In the genomic region with DNA sequence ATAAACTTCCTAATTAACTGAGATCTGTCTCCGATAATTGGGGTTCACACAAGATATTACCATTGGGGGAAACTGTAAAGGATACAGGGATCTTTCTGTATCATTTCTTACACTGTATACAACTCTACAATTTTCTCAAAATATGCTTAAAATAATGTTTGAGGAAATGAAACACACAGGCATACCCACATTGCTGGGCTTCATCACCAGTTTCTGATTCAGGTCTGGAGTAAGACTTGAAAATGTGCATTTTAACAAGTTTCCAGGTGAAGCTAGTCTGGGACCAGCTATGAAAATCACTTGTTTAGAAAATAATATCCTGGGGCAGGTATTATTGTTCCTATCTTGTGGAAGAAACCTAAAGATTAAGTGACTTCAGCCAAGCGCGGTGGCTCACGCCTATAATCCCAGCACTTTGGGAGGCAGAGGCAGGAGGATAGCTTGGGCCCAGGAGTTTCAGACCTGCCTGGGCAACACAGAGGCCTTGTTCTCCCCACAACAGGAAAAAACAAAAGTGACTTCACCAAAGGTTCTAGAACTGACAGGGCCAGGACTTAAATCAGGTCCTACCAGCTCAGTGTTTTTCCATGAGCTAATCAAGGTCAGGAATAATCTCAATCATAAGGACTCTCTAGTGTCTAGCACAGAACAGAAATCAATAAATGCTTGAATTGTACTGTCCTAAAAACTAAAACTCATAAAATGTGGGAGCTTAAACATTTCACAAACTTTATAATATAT, we compare ENCODE assay signal across 24 cellular contexts. TPM values are rescaled to one million over a fixed set of nuclear protein-coding genes. Genes with fewer than 3 reads are reported as not detected.
DNase-seq lines count a peak whose midpoint lies in the region; ATAC-seq, FAIRE-seq and TF ChIP-seq lines count a peak whose summit lies in the region.
"Had no signal": no experiment of that assay in that cellular context is flagged by ENCODE, and none has a peak within 500 bp of the region (broad histone marks: within the 10 kb centered on the region; RNA-seq: fewer than 3 reads in every experiment).

No MANE protein-coding gene starts in this region.

- peaks cover 63% of the 10 kb centered on the region for H3K4me1 ChIP-seq in HUES64 (ENCODE audit: insufficient read depth, low read length)
- H3K4me1 ChIP-seq in body of pancreas, result peaks cover 25% of the 10 kb centered on the region

- ATAC-seq in body of pancreas (peak; percentile 84), GM19351 (IDR thresholded peaks at IDR 0.05; ENCODE audit: unreplicated experiment) (no peak)
- ATAC-seq: foreskin keratinocyte; naive thymus-derived CD8-positive, alpha-beta T cell; sciatic nerve had no signal

- peaks cover 7% of the 10 kb centered on the region for H3K27me3 Mint-ChIP-seq in nephron progenitor cell (ENCODE audit: low read depth, poor library complexity)
- H3K27me3 Mint-ChIP-seq in activated T-helper 1 cell treated with anti-CD3 and anti-CD28 coated beads, Interleukin-12 subunit alpha, Interleukin-12 subunit beta, Interleukin-2, Interleukin-4 antibody, amounts not matched to agents 30 ng/mL and 10 ng/mL and 1 ng/mL, durations not matched to agents 14 hours and 24 hours and 36 hours (ENCODE audit: insufficient read depth), result peaks cover 10% of the 10 kb centered on the region
- H3K27me3 Mint-ChIP-seq: CD4-positive, alpha-beta memory T cell; memory B cell; naive thymus-derived CD8-positive, alpha-beta T cell had no signal

- peak overlapping the region; percentile 62 for H3K9ac ChIP-seq in HUES64 (ENCODE audit: low read depth, low read length)

- no peak for TF ChIP-seq CTCF in body of pancreas (IDR thresholded peaks at IDR 0.05)
- TF ChIP-seq CTCF in nephron progenitor cell (IDR thresholded peaks at IDR 0.05), result no peak

- intact Hi-C loops in body of pancreas (cut with DNase I), result no loop called here
- intact Hi-C loops in activated T-helper 1 cell treated with anti-CD3 and anti-CD28 coated beads, Interleukin-12 subunit alpha, Interleukin-12 subunit beta, Interleukin-2, Interleukin-4 antibody, amounts not matched to agents 30 ng/mL and 10 ng/mL and 1 ng/mL, durations not matched to agents 14 hours and 24 hours and 36 hours (cut with micrococcal nuclease), result no loop called here

- H3K9me3 ChIP-seq in HUES64 (ENCODE audit: insufficient read depth, low read depth, low read length) (no peaks in the 10 kb centered on the region), body of pancreas (peaks cover 0 to 2% (median 0%) of the 10 kb centered on the region in 3 donors)
- H3K9me3 ChIP-seq: ovary had no signal

- H3K36me3 ChIP-seq in HUES64 (ENCODE audit: insufficient read depth, low read length) (peaks cover 32% of the 10 kb centered on the region), body of pancreas (replicated peaks in 1 of 2; ENCODE audit: insufficient read depth in 1 of 2, low read depth in 2 of 2) (peaks cover 0 to 8% of the 10 kb centered on the region in 2 donors)
- H3K36me3 ChIP-seq: ovary had no signal

- H3K9me3 Mint-ChIP-seq in nephron progenitor cell, result no peaks in the 10 kb centered on the region
- H3K9me3 Mint-ChIP-seq in activated T-helper 1 cell treated with anti-CD3 and anti-CD28 coated beads, Interleukin-12 subunit alpha, Interleukin-12 subunit beta, Interleukin-2, Interleukin-4 antibody, amounts not matched to agents 30 ng/mL and 10 ng/mL and 1 ng/mL, durations not matched to agents 14 hours and 24 hours and 36 hours, result no peaks in the 10 kb centered on the region
- H3K9me3 Mint-ChIP-seq: CD4-positive, alpha-beta memory T cell; memory B cell; naive thymus-derived CD8-positive, alpha-beta T cell had no signal

- H3K27me3 ChIP-seq in HUES64 (ENCODE audit: insufficient read depth, low read length) (no peaks in the 10 kb centered on the region), body of pancreas (no peaks in the 10 kb centered on the region)
- H3K27me3 ChIP-seq: foreskin keratinocyte, ovary had no signal

- WGBS in HUES64, result 84% methylated on average over 4 of the region's 4 CpGs
- 88 to 100% methylated on average over 4 of the region's 4 CpGs for WGBS in body of pancreas, 2 donors

- H3K4me3 ChIP-seq in HUES64 (ENCODE audit: low read length) (no peak overlapping the region), body of pancreas (no peak overlapping the region)
- H3K4me3 ChIP-seq: ovary had no signal

- DNase-seq in body of pancreas (peak in 2 of 4 donors; percentile 22 to 28), nephron progenitor cell (no peak), NOMO-1 treated with DMSO at 0.1 percent for 48 hours (lab: John Stamatoyannopoulos, UW; ENCODE audit: unreplicated experiment) (no peak), NCI-H1092 treated with DMSO at 0.1 percent for 48 hours (lab: John Stamatoyannopoulos, UW) (no peak)
- DNase-seq in activated T-helper 1 cell treated with anti-CD3 and anti-CD28 coated beads, Interleukin-12 subunit alpha, Interleukin-12 subunit beta, Interleukin-2, Interleukin-4 antibody, amounts not matched to agents 30 ng/mL and 10 ng/mL and 1 ng/mL, durations not matched to agents 14 hours and 24 hours and 36 hours (ENCODE audit: low spot score), result no peak
- DNase-seq: activated CD4-positive, alpha-beta T cell treated with anti-CD3 and anti-CD28 coated beads for 4 hours; activated CD8-positive, alpha-beta memory T cell treated with anti-CD3 and anti-CD28 coated beads, Interleukin-2, amount 50 U/mL, for 4 hours; activated effector memory CD4-positive, alpha-beta T cell treated with anti-CD3 and anti-CD28 coated beads, Interleukin-2, amount 50 U/mL, for 16 hours; CD4-positive, alpha-beta memory T cell; DMS53; foreskin keratinocyte; hypothalamus; kidney glomerular epithelial cell; naive thymus-derived CD8-positive, alpha-beta T cell; NCI-H2107; NCI-H524; ovary; SHP77 had no signal

- peak overlapping the region; percentile 83 for H3K27ac Mint-ChIP-seq in nephron progenitor cell
- H3K27ac Mint-ChIP-seq in activated T-helper 1 cell treated with anti-CD3 and anti-CD28 coated beads, Interleukin-12 subunit alpha, Interleukin-12 subunit beta, Interleukin-2, Interleukin-4 antibody, amounts not matched to agents 30 ng/mL and 10 ng/mL and 1 ng/mL, durations not matched to agents 14 hours and 24 hours and 36 hours, result no peak overlapping the region
- H3K27ac Mint-ChIP-seq: memory B cell had no signal

- no peak overlapping the region for H3K4me3 Mint-ChIP-seq in nephron progenitor cell
- H3K4me3 Mint-ChIP-seq in activated T-helper 1 cell treated with anti-CD3 and anti-CD28 coated beads, Interleukin-12 subunit alpha, Interleukin-12 subunit beta, Interleukin-2, Interleukin-4 antibody, amounts not matched to agents 30 ng/mL and 10 ng/mL and 1 ng/mL, durations not matched to agents 14 hours and 24 hours and 36 hours, result no peak overlapping the region
- H3K4me3 Mint-ChIP-seq: CD4-positive, alpha-beta memory T cell; memory B cell; naive thymus-derived CD8-positive, alpha-beta T cell had no signal

- peaks cover 22% of the 10 kb centered on the region for H3K4me1 Mint-ChIP-seq in nephron progenitor cell
- H3K4me1 Mint-ChIP-seq in activated T-helper 1 cell treated with anti-CD3 and anti-CD28 coated beads, Interleukin-12 subunit alpha, Interleukin-12 subunit beta, Interleukin-2, Interleukin-4 antibody, amounts not matched to agents 30 ng/mL and 10 ng/mL and 1 ng/mL, durations not matched to agents 14 hours and 24 hours and 36 hours (ENCODE audit: low read depth), result peaks cover 8% of the 10 kb centered on the region
- H3K4me1 Mint-ChIP-seq: memory B cell had no signal

- TF ChIP-seq POLR2A in body of pancreas (IDR thresholded peaks at IDR 0.05), result no peak

- FAIRE-seq in G401.6 (lab: Jason Lieb, UNC), result peak; percentile 17

- peak overlapping the region; percentile 87 for H3K27ac ChIP-seq in HUES64 (ENCODE audit: low read depth, low read length)
- peak overlapping the region in 3 of 4 donors; percentile 52 to 59 (median 56) for H3K27ac ChIP-seq in body of pancreas
- H3K27ac ChIP-seq: epithelial cell of prostate, foreskin keratinocyte, ovary had no signal

- H3K36me3 Mint-ChIP-seq in nephron progenitor cell (ENCODE audit: low read depth), result peaks cover 21% of the 10 kb centered on the region
- H3K36me3 Mint-ChIP-seq in activated T-helper 1 cell treated with anti-CD3 and anti-CD28 coated beads, Interleukin-12 subunit alpha, Interleukin-12 subunit beta, Interleukin-2, Interleukin-4 antibody, amounts not matched to agents 30 ng/mL and 10 ng/mL and 1 ng/mL, durations not matched to agents 14 hours and 24 hours and 36 hours (ENCODE audit: low read depth), result peaks cover 13% of the 10 kb centered on the region

RNA-seq across cellular contexts. Expression of a gene that starts 12.6 kb away (rescaled TPM):
- polyA plus RNA-seq in HUES64 (2013, experiment 1 of 2), result 330 TPM
- 334 TPM for polyA plus RNA-seq in HUES64 (2013, experiment 2 of 2)
- 100 to 1,000 TPM in 1 of 2 donors, 10 to 100 TPM in 1; 77.8 to 103 TPM for total RNA-seq in body of pancreas
- 187 and 225 TPM in 2 replicates for total RNA-seq in activated T-helper 1 cell treated with anti-CD3 and anti-CD28 coated beads, Interleukin-12 subunit alpha, Interleukin-12 subunit beta, Interleukin-2, Interleukin-4 antibody, amounts not matched to agents 30 ng/mL and 10 ng/mL and 1 ng/mL, durations not matched to agents 14 hours and 24 hours and 36 hours
